In genomic region chr20:7411075-7411474, GRCh38 we compare ENCODE assay signal across 18 cellular contexts.
"Had no signal": no experiment of that assay in that cellular context is flagged by ENCODE, and none has a peak within 500 bp of the region (broad histone marks: within the 10 kb centered on the region; RNA-seq: fewer than 3 reads in every experiment).

No MANE protein-coding gene starts in this region.

- H3K27me3 ChIP-seq: adrenal gland, hepatocyte, transverse colon had no signal

- H3K9me3 ChIP-seq: adrenal gland, transverse colon had no signal

- H3K4me1 ChIP-seq: adrenal gland, transverse colon had no signal

- H3K4me2 ChIP-seq: hepatocyte had no signal

- H3K36me3 ChIP-seq: adrenal gland, transverse colon had no signal

- H3K79me2 ChIP-seq: hepatocyte had no signal

- DNase-seq: activated CD8-positive, alpha-beta memory T cell treated with anti-CD3 and anti-CD28 coated beads for 24 hours; activated CD8-positive, alpha-beta memory T cell treated with anti-CD3 and anti-CD28 coated beads, Interleukin-2, amount 50 U/mL, for 4 hours; activated T-cell treated with anti-CD3 and anti-CD28 coated beads, Interleukin-2, amount 50 U/mL, for 24 hours; adrenal gland; effector memory CD4-positive, alpha-beta T cell; foreskin melanocyte; glutamatergic neuron; left ventricle myocardium superior; occipital lobe; small intestine; stimulated activated CD4-positive, alpha-beta T cell treated with anti-CD3 and anti-CD28 coated beads, Interleukin-2, amount 100 ng/mL, for 24 hours; stimulated activated naive CD8-positive, alpha-beta T cell treated with anti-CD3 and anti-CD28 coated beads, Interleukin-15, amount 100 ng/mL, for 72 hours; transverse colon had no signal

- H3K4me3 ChIP-seq: adrenal gland, hepatocyte, transverse colon had no signal

- ATAC-seq: activated T-helper 17 cell treated with anti-CD3 and anti-CD28 coated beads, Interleukin-2, amount 50 U/mL, for 72 hours; esophagus mucosa; left ventricle myocardium superior; sciatic nerve; stimulated activated effector memory CD8-positive, alpha-beta T cell treated with anti-CD3 and anti-CD28 coated beads, Interleukin-12 subunit alpha, Interleukin-12 subunit beta, amount 100 ng/mL, for 72 hours; stimulated activated naive CD8-positive, alpha-beta T cell treated with anti-CD3 and anti-CD28 coated beads, Interleukin-15, amount 100 ng/mL, for 72 hours had no signal

- H3K27ac ChIP-seq: adrenal gland, hepatocyte, transverse colon had no signal
